In the genomic region with DNA sequence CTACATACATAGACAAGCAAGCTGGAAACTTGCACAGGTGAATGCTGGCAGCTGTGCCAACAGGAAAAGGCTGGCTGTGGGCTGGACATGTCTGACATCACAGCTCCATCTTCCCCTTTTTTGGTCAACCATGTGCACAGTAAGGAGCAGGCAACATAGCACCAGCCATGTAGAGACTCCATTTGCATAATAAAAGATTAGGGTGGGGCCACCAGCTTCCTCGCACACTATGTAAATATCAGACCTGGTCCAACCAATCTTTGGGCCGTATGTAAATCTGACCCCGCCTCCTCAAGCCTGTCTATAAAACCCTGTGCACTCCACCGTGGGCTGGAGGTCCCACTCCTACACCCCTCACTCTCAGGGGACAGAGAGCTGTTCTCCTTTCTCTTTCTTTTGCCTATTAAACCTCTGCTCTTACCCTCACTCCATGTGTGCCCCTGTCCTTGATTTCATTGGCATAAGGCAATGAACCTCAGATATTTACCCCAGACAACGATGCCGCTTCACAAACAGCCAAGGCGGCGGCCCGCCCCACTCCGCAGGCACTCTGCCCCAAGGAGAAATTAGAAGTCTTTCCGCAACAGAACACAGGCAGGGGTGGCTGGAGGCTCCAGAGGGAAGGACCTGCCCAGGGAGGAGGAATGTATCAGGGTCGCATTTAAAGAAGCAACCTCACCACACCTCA, we compare ENCODE assay signal across 19 cellular contexts.
"Had no signal": no experiment of that assay in that cellular context is flagged by ENCODE, and none has a peak within 500 bp of the region (broad histone marks: within the 10 kb centered on the region; RNA-seq: fewer than 3 reads in every experiment).

No MANE protein-coding gene starts in this region.

- H3K27ac ChIP-seq: epithelial cell of prostate, gastrocnemius medialis, heart right ventricle, left lung, psoas muscle, right lobe of liver had no signal

- H3K9me3 ChIP-seq: gastrocnemius medialis, psoas muscle, right lobe of liver had no signal

- DNase-seq: activated CD4-positive, alpha-beta memory T cell treated with anti-CD3 and anti-CD28 coated beads for 36 hours; activated CD4-positive, alpha-beta T cell treated with anti-CD3 and anti-CD28 coated beads for 1 hour; activated gamma-delta T cell; activated naive CD8-positive, alpha-beta T cell treated with anti-CD3 and anti-CD28 coated beads for 36 hours; activated T-cell treated with anti-CD3 and anti-CD28 coated beads, Interleukin-2, amount 50 U/mL, for 48 hours; anterior cingulate cortex; cerebellar nuclear complex; effector memory CD8-positive, alpha-beta T cell; gastrocnemius medialis; heart right ventricle; natural killer cell; occipital lobe; psoas muscle; right lobe of liver; stimulated activated CD4-positive, alpha-beta T cell treated with anti-CD3 and anti-CD28 coated beads, Interleukin-12 subunit alpha, Interleukin-12 subunit beta, amount 100 ng/mL, for 4 hours; stimulated activated naive CD4-positive, alpha-beta T cell; substantia nigra had no signal

- H3K27me3 ChIP-seq: gastrocnemius medialis, left lung, right lobe of liver had no signal

- H3K36me3 ChIP-seq: gastrocnemius medialis, heart right ventricle, left lung, right lobe of liver had no signal

- ATAC-seq: effector memory CD8-positive, alpha-beta T cell; gastrocnemius medialis; heart right ventricle; left lung; natural killer cell; psoas muscle had no signal

- H3K4me1 ChIP-seq: gastrocnemius medialis, heart right ventricle, left lung, psoas muscle, right lobe of liver had no signal

- H3K4me3 ChIP-seq: gastrocnemius medialis, heart right ventricle, left lung, psoas muscle, right lobe of liver had no signal
